ENCODE assay signal across 8 cellular contexts in the genomic region with DNA sequence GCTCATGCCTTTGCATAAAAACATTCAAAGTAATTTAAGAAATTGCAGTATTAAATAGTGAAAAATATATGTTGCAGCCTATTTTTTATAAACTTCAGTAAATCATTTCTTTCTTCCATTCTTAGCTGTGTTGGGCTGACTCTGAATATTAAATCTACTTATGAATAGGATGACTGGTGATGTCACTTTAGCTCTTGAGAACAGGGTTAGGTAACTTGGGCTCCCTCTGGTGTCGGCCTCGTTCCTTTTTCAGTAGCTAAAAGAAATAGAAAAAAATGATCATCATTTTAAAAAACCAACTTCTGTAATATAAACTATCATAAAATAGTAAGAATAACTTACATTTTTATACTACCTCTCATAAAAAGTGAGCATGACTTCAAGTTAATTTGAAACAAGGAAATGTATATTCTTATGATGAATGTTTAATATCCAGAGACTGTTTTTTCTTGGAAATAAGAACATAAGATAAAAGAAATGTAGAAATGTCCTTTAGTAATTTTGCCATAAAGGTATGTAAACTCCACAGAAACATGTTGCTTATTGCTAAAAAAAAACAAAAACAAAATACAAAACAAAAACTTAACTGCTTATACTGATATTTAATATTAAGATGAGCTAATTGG. TPM values are rescaled to one million over a fixed set of nuclear protein-coding genes. Genes with fewer than 3 reads are reported as not detected.
DNase-seq lines count a peak whose midpoint lies in the region; ATAC-seq and TF ChIP-seq lines count a peak whose summit lies in the region.

No MANE protein-coding gene starts in this region.

- H2BK12ac ChIP-seq in H9 (ENCODE audit: insufficient read length, low read depth, low read length) = no peak overlapping the region

- no peak overlapping the region for H2BK120ac ChIP-seq in H9 (ENCODE audit: low read depth, low read length, poor library complexity, severe bottlenecking)

- H3K14ac ChIP-seq in H9 (ENCODE audit: insufficient read depth, low read length) = no peak overlapping the region

- DNase-seq in Ammon's horn (ENCODE audit: low spot score) = peak; percentile 92
- peak; percentile 35 for DNase-seq in H9
- peak; percentile 35 for DNase-seq in NCI-H226
- DNase-seq in adipocyte (ENCODE audit: low read depth) = peak; percentile 75
- peak; percentile 53 to 96 for DNase-seq in hippocampal formation (lab: John Stamatoyannopoulos, UW)
- DNase-seq in stimulated activated CD4-positive, alpha-beta T cell treated with anti-CD3 and anti-CD28 coated beads, Interleukin-4, amount 100 ng/mL, for 24 hours = peak; percentile 12
- DNase-seq in occipital lobe (lab: John Stamatoyannopoulos, UW) = no peak

- no peak overlapping the region for H3K4me2 ChIP-seq in H9 (ENCODE audit: insufficient read depth, insufficient read length, low read length)

- no peak overlapping the region for H2BK5ac ChIP-seq in H9 (ENCODE audit: insufficient read length, low read length)

- H2AK5ac ChIP-seq in H9 (ENCODE audit: insufficient read length, low read length) = no peak overlapping the region

- H3K79me2 ChIP-seq in H9 (ENCODE audit: insufficient read depth, low read length) = no peaks in the 10 kb centered on the region

- H3K9ac ChIP-seq in H9 (ENCODE audit: extremely low read depth, insufficient read length, low read length) (no peak overlapping the region), adipocyte (ENCODE audit: low read length) (no peak overlapping the region)

- no peaks in the 10 kb centered on the region for H3K27me3 ChIP-seq in H9 (ENCODE audit: insufficient read depth, low read length)
- no peaks in the 10 kb centered on the region for H3K27me3 ChIP-seq in adipocyte (replicated peaks; ENCODE audit: control insufficient read depth, insufficient read depth, low read length)

- no peak overlapping the region for H4K8ac ChIP-seq in H9 (replicated peaks; ENCODE audit: insufficient read length, low read depth, low read length)

- H3K4me1 ChIP-seq in H9 (ENCODE audit: insufficient read depth, low read length) = no peaks in the 10 kb centered on the region
- H3K4me1 ChIP-seq in adipocyte (ENCODE audit: control insufficient read depth, insufficient read depth, low read length) = peaks cover 17% of the 10 kb centered on the region

- H3T11ph ChIP-seq in H9 (ENCODE audit: low read length) = no peak overlapping the region

- no peak overlapping the region for H2AFZ ChIP-seq in H9 (ENCODE audit: low read length)

- no peak overlapping the region for H3K23ac ChIP-seq in H9 (ENCODE audit: insufficient read length, low read depth, low read length)

- no peak overlapping the region for H3K4me3 Mint-ChIP-seq in H9

- peaks cover 0 to 2% of the 10 kb centered on the region in 2 experiments; a peak in 3 of 5 replicates for H3K9me3 Mint-ChIP-seq in H9

- no peak overlapping the region for H4K5ac ChIP-seq in H9 (ENCODE audit: insufficient read length, low read depth, low read length)

- no peaks in the 10 kb centered on the region for H4K20me1 ChIP-seq in H9 (ENCODE audit: control insufficient read depth, insufficient read depth, insufficient read length)

- no peak overlapping the region for H2BK15ac ChIP-seq in H9 (ENCODE audit: low read depth, low read length)

- no peaks in the 10 kb centered on the region for H3K9me3 ChIP-seq in H9 (ENCODE audit: control insufficient read depth, low read depth, low read length)
- H3K9me3 ChIP-seq in adipocyte (ENCODE audit: control insufficient read depth, low read length) = no peaks in the 10 kb centered on the region

- H3K4ac ChIP-seq in H9 (ENCODE audit: low read depth, low read length) = no peak overlapping the region

- TF ChIP-seq CTCF in H9 (conservative IDR thresholded peaks at IDR 0.05) = peak; percentile 78

- no peak overlapping the region for H2BK20ac ChIP-seq in H9 (ENCODE audit: low read depth, low read length, poor library complexity, severe bottlenecking)

- H3K27ac ChIP-seq in H9 (ENCODE audit: insufficient read length, low read depth, low read length) = no peak overlapping the region

- no peak overlapping the region for H3K56ac ChIP-seq in H9 (ENCODE audit: insufficient read length, low read depth, low read length)

- no peaks in the 10 kb centered on the region for H3K36me3 Mint-ChIP-seq in H9 (ENCODE audit: insufficient read depth in 1 of 3, low read depth in 3 of 3)

- H3K36me3 ChIP-seq in adipocyte (ENCODE audit: control insufficient read depth, insufficient read depth, low read length, severe bottlenecking) = no peaks in the 10 kb centered on the region

- H3K23me2 ChIP-seq in H9 (ENCODE audit: insufficient read length, low read depth, low read length, poor library complexity, severe bottlenecking) = no peaks in the 10 kb centered on the region

- no CpG with 5 or more reads among the region's 2 CpGs for WGBS in H9 (ENCODE audit: extremely low coverage, insufficient read length, low lambda C conversion rate)

- no peaks in the 10 kb centered on the region for H3K27me3 Mint-ChIP-seq in H9 (ENCODE audit: low read depth)

- no peaks in the 10 kb centered on the region for H3K79me1 ChIP-seq in H9 (ENCODE audit: insufficient read depth, low read depth, low read length, poor library complexity, severe bottlenecking)

- H3K4me3 ChIP-seq in adipocyte (ENCODE audit: low read length) = no peak overlapping the region

- H3K18ac ChIP-seq in H9 (ENCODE audit: insufficient read length, low read depth, low read length) = no peak overlapping the region

- H3K27ac Mint-ChIP-seq in H9 = no peak overlapping the region

- H3K4me1 Mint-ChIP-seq in H9 = peaks cover 2 to 6% of the 10 kb centered on the region in 2 experiments; a peak in 3 of 4 replicates

- H4K91ac ChIP-seq in H9 (ENCODE audit: insufficient read length, low read depth, low read length) = no peak overlapping the region

- no peak for ATAC-seq in HG02938 (IDR thresholded peaks at IDR 0.05; ENCODE audit: unreplicated experiment)

RNA-seq across cellular contexts. Expression of a gene that starts 26.8 kb away (rescaled TPM):
- total RNA-seq in H9 (2021) = 2.2 and 2.6 TPM in 2 replicates
- total RNA-seq in occipital lobe = 82.8 TPM

Comparison
In these comparisons a context has a peak if more than half of its experiments do, and no peak if none do; other contexts are left out.
1. RNA of a gene that starts 26.8 kb away (total RNA-seq): 82.8 TPM in occipital lobe (single experiment); 2.2 to 2.6 TPM in H9; every median in the first group is over 10 times any median in the second.